In genomic region chr9:131417264-131418142, GRCh38 we compare ENCODE assay signal across 8 cellular contexts. TPM values are rescaled to one million over a fixed set of nuclear protein-coding genes. Genes with fewer than 3 reads are reported as not detected.
DNase-seq lines count a peak whose midpoint lies in the region; ATAC-seq and TF ChIP-seq lines count a peak whose summit lies in the region.

No MANE protein-coding gene starts in this region.

- peak overlapping the region; percentile 22 for H3K4me3 Mint-ChIP-seq in activated naive CD4-positive, alpha-beta T cell treated with anti-CD3 and anti-CD28 coated beads, Interleukin-2, amount 10 ng/mL, durations not matched to agents 7 days and 5 days
- peak overlapping the region; percentile 77 to 96 for H3K4me3 Mint-ChIP-seq in activated T-cell treated with anti-CD3 and anti-CD28 coated beads, Interleukin-2, amount 50 U/mL, for 72 hours
- peak overlapping the region; percentile 73 for H3K4me3 Mint-ChIP-seq in memory B cell

- peaks cover 90% of the 10 kb centered on the region for H3K4me1 Mint-ChIP-seq in activated naive CD4-positive, alpha-beta T cell treated with anti-CD3 and anti-CD28 coated beads, Interleukin-2, amount 10 ng/mL, durations not matched to agents 7 days and 5 days
- H3K4me1 Mint-ChIP-seq in activated T-cell treated with anti-CD3 and anti-CD28 coated beads, Interleukin-2, amount 50 U/mL, for 72 hours (ENCODE audit: low read depth): peaks cover 79% of the 10 kb centered on the region
- peaks cover 58% of the 10 kb centered on the region for H3K4me1 Mint-ChIP-seq in memory B cell

- H3K4me3 ChIP-seq in transverse colon: no peak overlapping the region

- peaks cover 42 to 70% (median 58%) of the 10 kb centered on the region in 4 donors for H3K4me1 ChIP-seq in transverse colon

- peaks cover 69% of the 10 kb centered on the region for H3K36me3 Mint-ChIP-seq in activated naive CD4-positive, alpha-beta T cell treated with anti-CD3 and anti-CD28 coated beads, Interleukin-2, amount 10 ng/mL, durations not matched to agents 7 days and 5 days
- H3K36me3 Mint-ChIP-seq in activated T-cell treated with anti-CD3 and anti-CD28 coated beads, Interleukin-2, amount 50 U/mL, for 72 hours (ENCODE audit: insufficient read depth in 2 of 2): peaks cover 2 to 13% of the 10 kb centered on the region in 2 donors
- peaks cover 17% of the 10 kb centered on the region for H3K36me3 Mint-ChIP-seq in memory B cell

- CTCF ChIA-PET in activated naive CD4-positive, alpha-beta T cell treated with anti-CD3 and anti-CD28 coated beads, Interleukin-2, amount 10 ng/mL, durations not matched to agents 7 days and 5 days (lab: Charles Lee): interaction anchor here (1.0 to 1.4 kb wide), 4 partner anchors 9 to 13 kb away, joined by 3 to 10 read pairs (median 4); no protein-coding TSS in a partner anchor

- in situ Hi-C loops in transverse colon (cut with MboI; ENCODE audit: low pct_ligation_motif_present in 1 of 4, low pct_unique_long_range_greater_than_20kb in 1 of 4, low sequenced_read_pairs in 3 of 4): no loop called here

- H3K36me3 ChIP-seq in transverse colon: no peaks in the 10 kb centered on the region

- no peaks in the 10 kb centered on the region for H3K27me3 ChIP-seq in transverse colon

- peak overlapping the region; percentile 73 for H3K27ac Mint-ChIP-seq in activated naive CD4-positive, alpha-beta T cell treated with anti-CD3 and anti-CD28 coated beads, Interleukin-2, amount 10 ng/mL, durations not matched to agents 7 days and 5 days
- peak overlapping the region; percentile 95 for H3K27ac Mint-ChIP-seq in activated T-cell treated with anti-CD3 and anti-CD28 coated beads, Interleukin-2, amount 50 U/mL, for 72 hours
- peak overlapping the region; percentile 93 for H3K27ac Mint-ChIP-seq in memory B cell

- no peaks in the 10 kb centered on the region for H3K9me3 Mint-ChIP-seq in activated naive CD4-positive, alpha-beta T cell treated with anti-CD3 and anti-CD28 coated beads, Interleukin-2, amount 10 ng/mL, durations not matched to agents 7 days and 5 days
- H3K9me3 Mint-ChIP-seq in activated T-cell treated with anti-CD3 and anti-CD28 coated beads, Interleukin-2, amount 50 U/mL, for 72 hours: peaks cover 0 to 1% of the 10 kb centered on the region in 2 donors
- H3K9me3 Mint-ChIP-seq in memory B cell: no peaks in the 10 kb centered on the region

- no peak for TF ChIP-seq POLR2A in transverse colon (IDR thresholded peaks at IDR 0.05)

- no peak for DNase-seq in activated naive CD4-positive, alpha-beta T cell treated with anti-CD3 and anti-CD28 coated beads, Interleukin-2, amount 10 ng/mL, durations not matched to agents 7 days and 5 days
- no peak for DNase-seq in activated naive CD4-positive, alpha-beta T cell (lab: John Stamatoyannopoulos, UW)
- peak; percentile 43 to 50 for DNase-seq in activated T-cell treated with anti-CD3 and anti-CD28 coated beads, Interleukin-2, amount 50 U/mL, for 72 hours
- no peak for DNase-seq in memory B cell (ENCODE audit: low spot score in 2 of 2)
- no peak for DNase-seq in transverse colon
- DNase-seq in KG1 (lab: John Stamatoyannopoulos, UW): no peak
- DNase-seq in NCI-H345 (lab: John Stamatoyannopoulos, UW): no peak

- ATAC-seq in activated T-cell treated with anti-CD3 and anti-CD28 coated beads, Interleukin-2, amount 50 U/mL, for 72 hours (replicated peaks in 1 of 2): peak; percentile 70 to 75
- peak; percentile 67 for ATAC-seq in memory B cell (ENCODE audit: low read depth)
- ATAC-seq in GM18861 (IDR thresholded peaks at IDR 0.05; ENCODE audit: unreplicated experiment): no peak

- H3K9me3 ChIP-seq in transverse colon: no peaks in the 10 kb centered on the region

- no peak for TF ChIP-seq CTCF in transverse colon (IDR thresholded peaks at IDR 0.05)

- H3K27me3 Mint-ChIP-seq in activated naive CD4-positive, alpha-beta T cell treated with anti-CD3 and anti-CD28 coated beads, Interleukin-2, amount 10 ng/mL, durations not matched to agents 7 days and 5 days: no peaks in the 10 kb centered on the region
- no peaks in the 10 kb centered on the region for H3K27me3 Mint-ChIP-seq in activated T-cell treated with anti-CD3 and anti-CD28 coated beads, Interleukin-2, amount 50 U/mL, for 72 hours (ENCODE audit: low read depth)
- no peaks in the 10 kb centered on the region for H3K27me3 Mint-ChIP-seq in memory B cell

- WGBS in transverse colon (ENCODE audit: low coverage in 1 of 2), 2 donors: 48 to 74% methylated on average over 5 to 13 of the region's 13 CpGs

- no peak for TF ChIP-seq EP300 in transverse colon (IDR thresholded peaks at IDR 0.05; ENCODE audit: low read depth)

- peak overlapping the region; percentile 51 to 68 (median 58) for H3K27ac ChIP-seq in transverse colon

- intact Hi-C loops in transverse colon (cut with DNase I; ENCODE audit: low total_unique reads): no loop called here

RNA-seq across cellular contexts. Expression of gene PRRC2B, which starts 23.6 kb away (rescaled TPM):
- total RNA-seq in activated T-cell treated with anti-CD3 and anti-CD28 coated beads, Interleukin-2, amount 50 U/mL, for 72 hours: 100 to 1,000 TPM; 179 to 214 TPM
- 100 to 1,000 TPM in 2 of 4 donors, 10 to 100 TPM in 2; 73.7 to 171 (median 98.9) TPM for total RNA-seq in transverse colon

Comparison
In these comparisons a context has a peak if more than half of its experiments do, and no peak if none do; other contexts are left out.
1. DNase-seq: peak in activated T-cell treated with anti-CD3 and anti-CD28 coated beads, Interleukin-2, amount 50 U/mL, for 72 hours (2 of 2); none in activated naive CD4-positive, alpha-beta T cell treated with anti-CD3 and anti-CD28 coated beads, Interleukin-2, amount 10 ng/mL, durations not matched to agents 7 days and 5 days (single experiment), activated naive CD4-positive, alpha-beta T cell (0 of 4), memory B cell (0 of 2), transverse colon (single experiment), KG1 (single experiment) and NCI-H345 (single experiment).
2. H3K4me3 Mint-ChIP-seq: peak in every context shown above with its lines; median percentile 86 in activated T-cell treated with anti-CD3 and anti-CD28 coated beads, Interleukin-2, amount 50 U/mL, for 72 hours; 73 in memory B cell; 22 in activated naive CD4-positive, alpha-beta T cell treated with anti-CD3 and anti-CD28 coated beads, Interleukin-2, amount 10 ng/mL, durations not matched to agents 7 days and 5 days.
3. Peak in every context shown above with its lines, with median percentiles within 50 percentile points of each other: H3K27ac Mint-ChIP-seq.